In the genomic region with DNA sequence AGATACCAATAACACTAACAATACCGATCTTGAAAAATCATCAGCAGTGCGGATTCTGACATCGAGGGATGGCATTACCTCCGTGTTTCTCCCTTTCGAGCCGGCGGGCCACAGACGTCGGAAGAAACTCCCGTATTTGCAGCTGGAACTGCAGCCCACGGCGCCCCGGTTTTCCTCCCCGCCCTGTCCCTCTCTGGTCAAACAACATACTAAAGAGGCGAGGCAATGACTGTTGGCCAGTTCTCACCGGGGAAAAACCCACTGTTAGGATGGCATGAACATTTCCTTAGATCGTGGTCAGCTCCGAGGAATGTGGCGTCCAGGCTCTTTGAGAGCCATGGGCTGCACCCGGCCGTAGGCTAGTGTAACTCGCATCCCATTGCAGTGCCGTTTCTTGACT, we compare ENCODE assay signal across 32 cellular contexts. TPM values are rescaled to one million over a fixed set of nuclear protein-coding genes. Genes with fewer than 3 reads are reported as not detected.
"Had no signal": no experiment of that assay in that cellular context is flagged by ENCODE, and none has a peak within 500 bp of the region (broad histone marks: within the 10 kb centered on the region; RNA-seq: fewer than 3 reads in every experiment).

No MANE protein-coding gene starts in this region.

- H3K36me3 Mint-ChIP-seq: activated naive CD8-positive, alpha-beta T cell had no signal

- H3K27me3 ChIP-seq: adrenal gland, ascending aorta, colonic mucosa had no signal

- H3K36me3 ChIP-seq: adrenal gland, ascending aorta, breast epithelium, colonic mucosa had no signal

- H3K27me3 Mint-ChIP-seq: activated CD8-positive, alpha-beta T cell treated with anti-CD3 and anti-CD28 coated beads for 36 hours; activated naive CD8-positive, alpha-beta T cell; activated naive CD8-positive, alpha-beta T cell treated with anti-CD3 and anti-CD28 coated beads, Interleukin-2, amount 50 U/mL, for 24 hours; activated T-helper 17 cell treated with anti-CD3 and anti-CD28 coated beads, Interleukin-2, amount 50 U/mL, for 72 hours had no signal

- H3K4me3 Mint-ChIP-seq: activated B cell treated with CpG ODN at 0.5 μM for 24 hours; activated CD8-positive, alpha-beta T cell treated with anti-CD3 and anti-CD28 coated beads for 36 hours; activated naive CD8-positive, alpha-beta T cell; activated naive CD8-positive, alpha-beta T cell treated with anti-CD3 and anti-CD28 coated beads, Interleukin-2, amount 50 U/mL, for 24 hours; activated T-cell treated with anti-CD3 and anti-CD28 coated beads, Interleukin-2, amount 50 U/mL, for 4 hours; activated T-helper 17 cell treated with anti-CD3 and anti-CD28 coated beads, Interleukin-2, amount 50 U/mL, for 72 hours; brain; T-helper 17 cell; T-helper 2 cell treated with Interferon-gamma antibody and Interleukin-4, amounts not matched to agents 5 μg/mL and 100 μg/mL, for 36 hours had no signal

- H3K27ac ChIP-seq: adrenal gland, ascending aorta, breast epithelium, colonic mucosa, WERI-Rb-1 had no signal

- H3K9me3 ChIP-seq: adrenal gland, ascending aorta, breast epithelium, colonic mucosa had no signal

- H3K4me3 ChIP-seq: adrenal gland, ascending aorta, breast epithelium, colonic mucosa had no signal

- DNase-seq: activated B cell treated with CpG ODN at 0.5 μM for 24 hours; activated CD4-positive, alpha-beta T cell treated with anti-CD3 and anti-CD28 coated beads for 48 hours; activated CD4-positive, alpha-beta T cell treated with anti-CD3 and anti-CD28 coated beads, Interleukin-2, amount 50 U/mL, for 1 hour; activated CD4-positive, alpha-beta T cell treated with anti-CD3 and anti-CD28 coated beads, Interleukin-2, amount 50 U/mL, for 48 hours; activated CD8-positive, alpha-beta memory T cell treated with anti-CD3 and anti-CD28 coated beads for 24 hours; activated CD8-positive, alpha-beta T cell treated with anti-CD3 and anti-CD28 coated beads for 36 hours; activated effector memory CD4-positive, alpha-beta T cell treated with Interleukin-2 at 50 U/mL for 16 hours; activated gamma-delta T cell treated with Interleukin-2 at 50 U/mL for 16 hours; activated naive CD4-positive, alpha-beta T cell treated with anti-CD3 and anti-CD28 coated beads, Interleukin-2, amount 50 U/mL, for 16 hours; activated naive CD4-positive, alpha-beta T cell treated with Interleukin-2 at 50 U/mL for 16 hours; activated naive CD8-positive, alpha-beta T cell treated with anti-CD3 and anti-CD28 coated beads, Interleukin-2, amount 50 U/mL, for 24 hours; activated T-cell treated with anti-CD3 and anti-CD28 coated beads, Interleukin-2, amount 50 U/mL, for 4 hours; adrenal gland; amygdala; caudate nucleus; colonic mucosa; effector CD8-positive, alpha-beta T cell; foreskin fibroblast; head of caudate nucleus; T-helper 1 cell; T-helper 17 cell; T1000; WERI-Rb-1 had no signal

- H3K9me3 Mint-ChIP-seq: activated B cell treated with CpG ODN at 0.5 μM for 24 hours; activated CD8-positive, alpha-beta T cell treated with anti-CD3 and anti-CD28 coated beads for 36 hours; activated naive CD8-positive, alpha-beta T cell treated with anti-CD3 and anti-CD28 coated beads, Interleukin-2, amount 50 U/mL, for 24 hours; activated T-cell treated with anti-CD3 and anti-CD28 coated beads, Interleukin-2, amount 50 U/mL, for 4 hours; activated T-helper 17 cell treated with anti-CD3 and anti-CD28 coated beads, Interleukin-2, amount 50 U/mL, for 72 hours had no signal

- H3K27ac Mint-ChIP-seq: activated B cell treated with CpG ODN at 0.5 μM for 24 hours; activated CD8-positive, alpha-beta T cell treated with anti-CD3 and anti-CD28 coated beads for 36 hours; activated naive CD8-positive, alpha-beta T cell; activated naive CD8-positive, alpha-beta T cell treated with anti-CD3 and anti-CD28 coated beads, Interleukin-2, amount 50 U/mL, for 24 hours; activated T-helper 17 cell treated with anti-CD3 and anti-CD28 coated beads, Interleukin-2, amount 50 U/mL, for 72 hours; T-helper 17 cell; T-helper 2 cell treated with Interferon-gamma antibody and Interleukin-4, amounts not matched to agents 5 μg/mL and 100 μg/mL, for 36 hours had no signal

- H3K4me1 Mint-ChIP-seq: activated B cell treated with CpG ODN at 0.5 μM for 24 hours; activated naive CD8-positive, alpha-beta T cell treated with anti-CD3 and anti-CD28 coated beads, Interleukin-2, amount 50 U/mL, for 24 hours; activated T-helper 17 cell treated with anti-CD3 and anti-CD28 coated beads, Interleukin-2, amount 50 U/mL, for 72 hours; T-helper 17 cell had no signal

- H3K4me1 ChIP-seq: adrenal gland, ascending aorta, breast epithelium, colonic mucosa had no signal

- ATAC-seq: activated CD4-positive, CD25-positive, alpha-beta regulatory T cell treated with anti-CD3 and anti-CD28 coated beads, Interleukin-2, amount 50 U/mL, for 24 hours; activated CD8-positive, alpha-beta T cell treated with anti-CD3 and anti-CD28 coated beads for 36 hours; activated naive CD8-positive, alpha-beta T cell treated with anti-CD3 and anti-CD28 coated beads, Interleukin-2, amount 50 U/mL, for 24 hours; activated T-cell treated with anti-CD3 and anti-CD28 coated beads, Interleukin-2, amount 50 U/mL, for 4 hours; activated T-helper 17 cell treated with anti-CD3 and anti-CD28 coated beads, Interleukin-2, amount 50 U/mL, for 72 hours; esophagus mucosa; T-helper 17 cell had no signal

RNA-seq across cellular contexts. Expression of a gene that starts 32.8 kb away (rescaled TPM):
- total RNA-seq: activated B cell treated with CpG ODN at 0.5 μM for 24 hours; activated CD8-positive, alpha-beta T cell treated with anti-CD3 and anti-CD28 coated beads for 36 hours; epithelial cell of proximal tubule; T-helper 17 cell had no signal
